24 cellular contexts compared by ENCODE assay signal in the genomic region with DNA sequence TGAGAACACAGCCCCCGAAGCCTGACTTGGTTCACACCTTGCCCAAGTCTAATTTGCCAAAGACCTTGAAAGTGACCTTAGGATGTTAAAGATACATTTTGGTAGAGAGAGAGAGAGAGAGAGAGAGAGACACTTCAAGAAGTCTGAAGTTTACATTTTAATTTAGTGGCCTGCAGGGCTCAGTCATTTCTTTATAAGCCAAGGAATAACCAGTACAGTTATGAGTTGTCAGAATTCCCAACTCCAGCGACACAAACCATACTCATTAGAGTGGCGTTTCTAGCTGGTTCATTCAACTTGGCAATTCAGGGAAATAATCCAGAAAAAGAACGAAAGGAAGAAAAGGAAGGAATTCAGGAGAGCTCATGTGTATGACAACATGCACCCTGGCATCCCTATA.
DNase-seq lines count a peak whose midpoint lies in the region; ATAC-seq, FAIRE-seq and TF ChIP-seq lines count a peak whose summit lies in the region.
"Had no signal": no experiment of that assay in that cellular context is flagged by ENCODE, and none has a peak within 500 bp of the region (broad histone marks: within the 10 kb centered on the region; RNA-seq: fewer than 3 reads in every experiment).

No MANE protein-coding gene starts in this region.

- H2AFZ ChIP-seq in DND-41 (ENCODE audit: low read depth, low read length) (no peak overlapping the region), MM.1S (ENCODE audit: low read length) (no peak overlapping the region), GM12878 (ENCODE audit: control insufficient read depth, low read depth, low read length) (no peak overlapping the region), neural progenitor cell (replicated peaks) (no peak overlapping the region)

- POLR2A ChIA-PET in GM12878 (lab: Charles Lee): interaction anchor here (0.9 to 1.0 kb wide), 2 partner anchors 14 to 16 kb away, joined by 3 to 4 read pairs; no protein-coding TSS in a partner anchor
- POLR2A ChIA-PET in HEK293T (lab: Yijun Ruan, JAX): interaction anchor here (1.0 kb wide), 1 partner anchor 12 kb away, joined by 3 read pairs; no protein-coding TSS in a partner anchor

- no peak for TF ChIP-seq POLR2A in GM12878 (IDR thresholded peaks at IDR 0.05; ENCODE audit: low read depth, low read length)

- H3K9me2 ChIP-seq in MM.1S (replicated peaks; ENCODE audit: insufficient read depth, low read length): no peaks in the 10 kb centered on the region

- no peak overlapping the region for H3K4me3 ChIP-seq in DND-41 (ENCODE audit: low read depth in 1 of 2, low read length in 2 of 2)
- no peak overlapping the region for H3K4me3 ChIP-seq in MM.1S (ENCODE audit: low read length)
- no peak overlapping the region for H3K4me3 ChIP-seq in GM12878
- H3K4me3 ChIP-seq in neural progenitor cell: no peak overlapping the region
- H3K4me3 ChIP-seq: esophagus muscularis mucosa, SK-N-MC, tibial nerve had no signal

- H3K9me3 ChIP-seq in DND-41 (ENCODE audit: insufficient read depth, low read length, severe bottlenecking): no peaks in the 10 kb centered on the region
- no peaks in the 10 kb centered on the region; the same call in 1 of the 2 replicates for H3K9me3 ChIP-seq in MM.1S (replicated peaks; ENCODE audit: insufficient read depth, low read length)
- no peaks in the 10 kb centered on the region; the same call in 2 of the 3 replicates for H3K9me3 ChIP-seq in GM12878 (replicated peaks; ENCODE audit: control insufficient read depth, insufficient read depth, low read length)
- H3K9me3 ChIP-seq in neural progenitor cell (ENCODE audit: low read depth): no peaks in the 10 kb centered on the region
- H3K9me3 ChIP-seq: esophagus muscularis mucosa, tibial nerve had no signal

- TF ChIP-seq EP300 in GM12878 (IDR thresholded peaks at IDR 0.05; ENCODE audit: borderline replicate concordance in 1 of 2, control insufficient read depth in 1 of 2, low read depth in 2 of 2, low read length in 2 of 2): no peak

- TF ChIP-seq RAD21 in GM12878 (IDR thresholded peaks at IDR 0.05; ENCODE audit: insufficient read depth, low read depth, low read length): no peak

- H3K79me2 ChIP-seq in DND-41 (ENCODE audit: insufficient read depth, low read length) (peaks cover 96% of the 10 kb centered on the region), MM.1S (ENCODE audit: low read length) (peaks cover 26% of the 10 kb centered on the region), GM12878 (ENCODE audit: control insufficient read depth, insufficient read depth, low read length) (no peaks in the 10 kb centered on the region; the same call in 1 of the 2 replicates), neural progenitor cell (ENCODE audit: low read depth) (peaks cover 84% of the 10 kb centered on the region)

- FAIRE-seq in GM12878 (lab: Jason Lieb, UNC): no peak

- intact Hi-C loops in GM12878 (cut with micrococcal nuclease; ENCODE audit: unreplicated experiment): no loop called here

- H3K9me3 Mint-ChIP-seq in neural progenitor cell: no peaks in the 10 kb centered on the region
- H3K9me3 Mint-ChIP-seq: activated naive CD8-positive, alpha-beta T cell treated with anti-CD3 and anti-CD28 coated beads, Interleukin-2, amount 50 U/mL, for 24 hours; naive B cell; T-helper 2 cell treated with Interferon-gamma antibody and Interleukin-4, amounts not matched to agents 5 μg/mL and 100 μg/mL, for 36 hours had no signal

- RAD21 ChIA-PET in GM12878 (lab: Charles Lee; ENCODE audit: unreplicated experiment): no interaction called here

- DNase-seq in DND-41 (no peak), MM.1S (no peak), GM12878 (ENCODE audit: low read depth, low spot score) (no peak), neural progenitor cell (ENCODE audit: low spot score) (no peak), HEK293T (ENCODE audit: extremely low spot score) (no peak)
- DNase-seq: activated gamma-delta T cell; activated naive CD8-positive, alpha-beta T cell treated with anti-CD3 and anti-CD28 coated beads, Interleukin-2, amount 50 U/mL, for 24 hours; DMS53; endodermal cell; foreskin fibroblast; islet precursor cell; midbrain; naive B cell; NCI-H1105; NCI-H187; PC-3; stimulated activated CD4-positive, alpha-beta T cell treated with anti-CD3 and anti-CD28 coated beads, Interleukin-4, amount 100 ng/mL, for 24 hours had no signal

- ATAC-seq in DND-41 (ENCODE audit: insufficient read depth, low read depth) (no peak), GM12878 (no peak; the same call in 2 of the 3 replicates), HG02623 (IDR thresholded peaks at IDR 0.05; ENCODE audit: unreplicated experiment) (no peak), GM21529 (IDR thresholded peaks at IDR 0.05; ENCODE audit: unreplicated experiment) (no peak), HG02885 (IDR thresholded peaks at IDR 0.05; ENCODE audit: poor library complexity, unreplicated experiment) (no peak)
- ATAC-seq: activated naive CD8-positive, alpha-beta T cell treated with anti-CD3 and anti-CD28 coated beads, Interleukin-2, amount 50 U/mL, for 24 hours; PC-3 had no signal

- BruUV-seq in GM12878 (replicated peaks; lab: Mats Ljungman, UMichigan): no TSS peak

- H3K4me2 ChIP-seq in DND-41 (ENCODE audit: insufficient read depth, low read length): no peak overlapping the region
- peak overlapping the region; percentile 14; the same call in 1 of the 2 replicates for H3K4me2 ChIP-seq in MM.1S (ENCODE audit: low read depth, low read length)
- 0 out of 2 replicates have a peak overlapping the region, but pooled peaks have one; percentile 13 for H3K4me2 ChIP-seq in GM12878 (ENCODE audit: control insufficient read depth, insufficient read depth)
- H3K4me2 ChIP-seq in neural progenitor cell: no peak overlapping the region

- H3K9ac ChIP-seq in DND-41 (ENCODE audit: low read depth, low read length) (0 out of 2 replicates have a peak overlapping the region, but pooled peaks have one; percentile 10), MM.1S (ENCODE audit: low read length) (no peak overlapping the region), GM12878 (ENCODE audit: control insufficient read depth, insufficient read depth, low read length) (no peak overlapping the region; the same call in 1 of the 2 replicates), neural progenitor cell (no peak overlapping the region)

- H3K27me3 ChIP-seq in DND-41 (ENCODE audit: insufficient read depth, low read length, poor library complexity): no peaks in the 10 kb centered on the region
- H3K27me3 ChIP-seq in MM.1S (replicated peaks; ENCODE audit: insufficient read depth, low read length): no peaks in the 10 kb centered on the region
- no peaks in the 10 kb centered on the region for H3K27me3 ChIP-seq in GM12878 (replicated peaks in 1 of 2; ENCODE audit: control insufficient read depth in 2 of 2, insufficient read depth in 2 of 2, low read length in 1 of 2)
- H3K27me3 ChIP-seq in neural progenitor cell: no peaks in the 10 kb centered on the region
- H3K27me3 ChIP-seq: esophagus muscularis mucosa, tibial nerve had no signal

- SMC1A ChIA-PET in GM12878 (lab: Charles Lee; ENCODE audit: uncharacterized antibody, unreplicated experiment): interaction anchor here (0.8 to 6.5 kb wide), 9 partner anchors 9 to 120 kb away, joined by 3 to 34 read pairs (median 4); no protein-coding TSS in a partner anchor

- H3K36me3 Mint-ChIP-seq in neural progenitor cell: peaks cover 11% of the 10 kb centered on the region
- H3K36me3 Mint-ChIP-seq: naive B cell had no signal

- TF ChIP-seq CTCF in DND-41 (IDR thresholded peaks at IDR 0.05; ENCODE audit: borderline replicate concordance, extremely low read depth, low read length, poor library complexity, severe bottlenecking): no peak
- TF ChIP-seq CTCF in MM.1S (IDR thresholded peaks at IDR 0.05; ENCODE audit: low read length): no peak
- TF ChIP-seq CTCF in GM12878 (IDR thresholded peaks at IDR 0.05 in 2 of 3, conservative IDR thresholded peaks at IDR 0.05 in 1 of 3; ENCODE audit: control insufficient read depth in 2 of 3, extremely low read depth in 1 of 3, insufficient read depth in 1 of 3, low read depth in 3 of 3, low read length in 3 of 3): no peak
- TF ChIP-seq CTCF in neural progenitor cell (IDR thresholded peaks at IDR 0.05): no peak

- H3F3A ChIP-seq in MM.1S (ENCODE audit: insufficient read depth, low read length) (peaks cover 12% of the 10 kb centered on the region), neural progenitor cell (ENCODE audit: low read depth) (peaks cover 37% of the 10 kb centered on the region)

- peaks cover 8% of the 10 kb centered on the region for H3K27me3 Mint-ChIP-seq in neural progenitor cell (ENCODE audit: insufficient read depth, low read depth)
- H3K27me3 Mint-ChIP-seq: activated naive CD8-positive, alpha-beta T cell treated with anti-CD3 and anti-CD28 coated beads, Interleukin-2, amount 50 U/mL, for 24 hours; naive B cell had no signal

- H3K27ac Mint-ChIP-seq in neural progenitor cell: peak overlapping the region; percentile 90
- H3K27ac Mint-ChIP-seq: activated naive CD8-positive, alpha-beta T cell treated with anti-CD3 and anti-CD28 coated beads, Interleukin-2, amount 50 U/mL, for 24 hours; endodermal cell; T-helper 2 cell treated with Interferon-gamma antibody and Interleukin-4, amounts not matched to agents 5 μg/mL and 100 μg/mL, for 36 hours had no signal

- CTCF ChIA-PET in GM12878 (lab: Yijun Ruan, JAX): interaction anchor here (0.7 to 4.0 kb wide), 3 partner anchors 12 to 101 kb away, joined by 3 to 38 read pairs (median 3); no protein-coding TSS in a partner anchor
- CTCF ChIA-PET in HEK293T (lab: Yijun Ruan, JAX): interaction anchor here (0.6 to 1.7 kb wide), 4 partner anchors 9 to 413 kb away, joined by 3 to 4 read pairs (median 4); no protein-coding TSS in a partner anchor

- H3K36me3 ChIP-seq in DND-41 (ENCODE audit: insufficient read depth, low read length): peaks cover 70% of the 10 kb centered on the region
- H3K36me3 ChIP-seq in MM.1S (replicated peaks; ENCODE audit: insufficient read depth, low read length): no peaks in the 10 kb centered on the region
- peaks cover 0 to 2% of the 10 kb centered on the region in 2 experiments; a peak in 3 of 4 replicates for H3K36me3 ChIP-seq in GM12878 (ENCODE audit: control insufficient read depth in 2 of 2, insufficient read depth in 2 of 2, low read length in 1 of 2)
- H3K36me3 ChIP-seq in neural progenitor cell: no peaks in the 10 kb centered on the region
- H3K36me3 ChIP-seq: esophagus muscularis mucosa, tibial nerve had no signal

- no peaks in the 10 kb centered on the region for H4K20me1 ChIP-seq in DND-41 (ENCODE audit: insufficient read depth, low read length)
- no peaks in the 10 kb centered on the region for H4K20me1 ChIP-seq in MM.1S (ENCODE audit: insufficient read depth, low read length)
- H4K20me1 ChIP-seq in GM12878 (ENCODE audit: control insufficient read depth, insufficient read depth): no peaks in the 10 kb centered on the region
- peaks cover 65% of the 10 kb centered on the region for H4K20me1 ChIP-seq in neural progenitor cell (ENCODE audit: low read depth)

- 74% methylated on average over 4 of the region's 4 CpGs for WGBS in GM12878 (ENCODE audit: insufficient coverage, insufficient replicate concordance, low lambda C conversion rate, missing lambda C conversion rate)

- peaks cover 99% of the 10 kb centered on the region for H3K4me1 Mint-ChIP-seq in neural progenitor cell

- H3K4me1 ChIP-seq in DND-41 (ENCODE audit: insufficient read depth, low read length) (peaks cover 100% of the 10 kb centered on the region), MM.1S (ENCODE audit: low read length) (peaks cover 18% of the 10 kb centered on the region), GM12878 (ENCODE audit: control insufficient read depth, insufficient read depth, low read length) (peaks cover 31% of the 10 kb centered on the region), neural progenitor cell (peaks cover 74% of the 10 kb centered on the region)

- peak overlapping the region; percentile 41 for H3K4me3 Mint-ChIP-seq in neural progenitor cell
- H3K4me3 Mint-ChIP-seq: activated naive CD8-positive, alpha-beta T cell treated with anti-CD3 and anti-CD28 coated beads, Interleukin-2, amount 50 U/mL, for 24 hours; endodermal cell; naive B cell; T-helper 2 cell treated with Interferon-gamma antibody and Interleukin-4, amounts not matched to agents 5 μg/mL and 100 μg/mL, for 36 hours had no signal

- in situ Hi-C loops in GM12878 (cut with MboI): no loop called here

- H3K27ac ChIP-seq in DND-41 (ENCODE audit: low read length) (peak overlapping the region; percentile 98), MM.1S (ENCODE audit: low read length) (peak overlapping the region; percentile 69), GM12878 (ENCODE audit: control insufficient read depth, insufficient read depth) (peak overlapping the region; percentile 37), neural progenitor cell (no peak overlapping the region)
- H3K27ac ChIP-seq: esophagus muscularis mucosa, SK-N-MC, tibial nerve had no signal

Comparison
In these comparisons a context has a peak if more than half of its experiments do, and no peak if none do; other contexts are left out.
1. H3K4me2 ChIP-seq: peak in MM.1S (single experiment) and GM12878 (single experiment); none in DND-41 (single experiment) and neural progenitor cell (single experiment).